Comparison of ENCODE assay signal across 8 cellular contexts in the genomic region with DNA sequence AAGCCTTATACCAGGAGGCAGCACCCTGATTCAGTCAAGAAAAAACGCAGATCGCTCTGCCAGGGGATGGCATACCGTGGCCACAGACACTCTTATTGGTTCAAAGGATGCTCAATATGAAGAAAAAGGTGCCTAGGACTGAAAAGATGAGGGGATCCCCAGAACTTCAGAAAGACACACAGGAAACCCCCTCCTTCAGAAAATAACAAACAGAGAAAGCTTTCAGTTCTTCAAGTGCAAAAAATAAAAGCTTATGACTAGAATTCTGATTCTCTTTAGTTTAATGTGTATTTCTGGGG. TPM values are rescaled to one million over a fixed set of nuclear protein-coding genes. Genes with fewer than 3 reads are reported as not detected.
DNase-seq lines count a peak whose midpoint lies in the region; ATAC-seq and TF ChIP-seq lines count a peak whose summit lies in the region.

No MANE protein-coding gene starts in this region.

- H3K27ac ChIP-seq in smooth muscle cell (ENCODE audit: low read depth) = no peak overlapping the region

- no peaks in the 10 kb centered on the region for H4K20me1 ChIP-seq in smooth muscle cell (ENCODE audit: low read depth)

- H3K4me1 Mint-ChIP-seq in activated CD4-positive, alpha-beta memory T cell treated with anti-CD3 and anti-CD28 coated beads for 36 hours (ENCODE audit: low read depth) = peaks cover 57% of the 10 kb centered on the region

- peaks cover 19% of the 10 kb centered on the region for H3K27me3 ChIP-seq in smooth muscle cell (ENCODE audit: low read depth)

- H3K4me2 ChIP-seq in smooth muscle cell = no peak overlapping the region

- no peaks in the 10 kb centered on the region for H3K36me3 Mint-ChIP-seq in activated CD4-positive, alpha-beta memory T cell treated with anti-CD3 and anti-CD28 coated beads for 36 hours

- intact Hi-C loops in activated CD4-positive, alpha-beta memory T cell treated with anti-CD3 and anti-CD28 coated beads for 36 hours (cut with micrococcal nuclease) = loop anchor here (1.0 kb wide), 5 partner anchors 18 to 73 kb away; no protein-coding TSS in a partner anchor

- peak; percentile 84 for DNase-seq in activated CD4-positive, alpha-beta memory T cell treated with anti-CD3 and anti-CD28 coated beads for 36 hours
- peak; percentile 56 for DNase-seq in stimulated activated CD4-positive, alpha-beta T cell treated with anti-CD3 and anti-CD28 coated beads, Interleukin-4, amount 100 ng/mL, for 24 hours
- DNase-seq in NCI-H345 (lab: John Stamatoyannopoulos, UW) (no peak), NCI-H69 (lab: John Stamatoyannopoulos, UW) (no peak), smooth muscle cell (lab: John Stamatoyannopoulos, UW; ENCODE audit: unreplicated experiment) (no peak), ureter (ENCODE audit: low spot score) (no peak)

- H3K9me3 Mint-ChIP-seq in activated CD4-positive, alpha-beta memory T cell treated with anti-CD3 and anti-CD28 coated beads for 36 hours = no peaks in the 10 kb centered on the region

- no peak overlapping the region for H3K9ac ChIP-seq in smooth muscle cell (ENCODE audit: low read depth)

- CTCF ChIA-PET in activated CD4-positive, alpha-beta memory T cell treated with anti-CD3 and anti-CD28 coated beads for 36 hours (lab: Charles Lee) = interaction anchor here (1.2 to 2.2 kb wide), 4 partner anchors 16 to 48 kb away, joined by 5 to 15 read pairs (median 7); a partner anchor contains a TSS

- H3K79me2 ChIP-seq in smooth muscle cell (ENCODE audit: low read depth) = no peaks in the 10 kb centered on the region

- peaks cover 3% of the 10 kb centered on the region for H3K27me3 Mint-ChIP-seq in activated CD4-positive, alpha-beta memory T cell treated with anti-CD3 and anti-CD28 coated beads for 36 hours

- H3K4me1 ChIP-seq in smooth muscle cell (ENCODE audit: low read depth) = no peaks in the 10 kb centered on the region

- WGBS in smooth muscle cell (ENCODE audit: low lambda C conversion rate) = 89% methylated on average over 3 of the region's 3 CpGs

- H2AFZ ChIP-seq in smooth muscle cell (ENCODE audit: low read depth) = no peak overlapping the region

- no peak for TF ChIP-seq CTCF in smooth muscle cell (IDR thresholded peaks at IDR 0.05; ENCODE audit: borderline replicate concordance, insufficient read depth, poor library complexity, severe bottlenecking)

- POLR2A ChIA-PET in activated CD4-positive, alpha-beta memory T cell treated with anti-CD3 and anti-CD28 coated beads for 36 hours (lab: Charles Lee) = interaction anchor here (1.0 to 1.6 kb wide), 3 partner anchors 18 to 109 kb away, joined by 3 to 8 read pairs (median 6); a partner anchor contains a TSS

- H3K4me3 ChIP-seq in smooth muscle cell = no peak overlapping the region

- H3K9me3 ChIP-seq in smooth muscle cell (replicated peaks; ENCODE audit: low read depth) = no peaks in the 10 kb centered on the region

- no peaks in the 10 kb centered on the region for H3K36me3 ChIP-seq in smooth muscle cell (ENCODE audit: low read depth)

- H3K4me3 Mint-ChIP-seq in activated CD4-positive, alpha-beta memory T cell treated with anti-CD3 and anti-CD28 coated beads for 36 hours = peak overlapping the region; percentile 49

- peak overlapping the region; percentile 78 for H3K27ac Mint-ChIP-seq in activated CD4-positive, alpha-beta memory T cell treated with anti-CD3 and anti-CD28 coated beads for 36 hours

- no peaks in the 10 kb centered on the region for H3F3A ChIP-seq in smooth muscle cell (ENCODE audit: low read depth)

- ATAC-seq in GM19035 (IDR thresholded peaks at IDR 0.05; ENCODE audit: unreplicated experiment) (peak; percentile 66), HG03039 (IDR thresholded peaks at IDR 0.05; ENCODE audit: unreplicated experiment) (peak; percentile 41)

RNA-seq across cellular contexts. Expression of a gene that starts 17.7 kb away (rescaled TPM):
- 10 to 100 TPM; 19.4 to 19.7 TPM for total RNA-seq in activated CD4-positive, alpha-beta memory T cell treated with anti-CD3 and anti-CD28 coated beads for 36 hours
- 1.2 TPM in 1 of 2 replicates, not detected in the other for total RNA-seq in smooth muscle cell
- 0.06 and 0.25 TPM in 2 replicates for polyA plus RNA-seq in smooth muscle cell
- 0.89 TPM for total RNA-seq in ureter

Comparison
In these comparisons a context has a peak if more than half of its experiments do, and no peak if none do; other contexts are left out.
1. DNase-seq: peak in activated CD4-positive, alpha-beta memory T cell treated with anti-CD3 and anti-CD28 coated beads for 36 hours (single experiment) and stimulated activated CD4-positive, alpha-beta T cell treated with anti-CD3 and anti-CD28 coated beads, Interleukin-4, amount 100 ng/mL, for 24 hours (single experiment); none in NCI-H345 (single experiment), NCI-H69 (single experiment), smooth muscle cell (single experiment) and ureter (single experiment).